Comparison of ENCODE assay signal across 28 cellular contexts in the genomic region with DNA sequence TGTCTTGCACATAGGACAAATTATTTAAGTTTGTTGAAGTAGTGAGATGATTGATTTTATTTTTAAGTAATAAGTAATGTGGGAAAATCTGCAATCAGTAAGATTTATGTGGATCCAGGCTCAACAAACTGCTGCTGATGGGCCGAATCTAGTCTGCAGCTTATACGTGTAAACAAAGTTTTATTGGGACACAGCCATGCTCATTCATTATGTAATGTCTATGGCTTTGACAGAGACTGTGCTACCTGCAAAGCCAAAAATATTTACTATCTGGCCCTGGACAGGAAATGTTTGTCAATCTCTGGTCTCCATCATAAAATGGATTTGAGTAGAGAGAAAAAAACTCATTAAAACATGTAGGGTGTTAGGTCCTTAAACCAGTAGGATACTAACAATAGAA.
"Had no signal": no experiment of that assay in that cellular context is flagged by ENCODE, and none has a peak within 500 bp of the region (broad histone marks: within the 10 kb centered on the region; RNA-seq: fewer than 3 reads in every experiment).

No MANE protein-coding gene starts in this region.

- H3K9me3 ChIP-seq: ovary, psoas muscle, spleen, suprapubic skin, testis, tibial artery, transverse colon, upper lobe of right lung, uterus had no signal

- ATAC-seq: natural killer cell; psoas muscle; right cardiac atrium; sciatic nerve; stimulated activated memory B cell treated with anti-CD40 and anti-IgM and Interleukin-4, amounts not matched to agents 10 μg/mL and 1 μg/mL and 100 μg/mL, for 72 hours; stimulated activated naive CD8-positive, alpha-beta T cell treated with anti-CD3 and anti-CD28 coated beads, Interleukin-15, amount 100 ng/mL, for 72 hours; stimulated activated naive CD8-positive, alpha-beta T cell treated with anti-CD3 and anti-CD28 coated beads, Interleukin-15, Interleukin-2, amounts not matched to agents 100 U/mL and 50 U/mL, for 24 hours; upper lobe of right lung had no signal

- H3K36me3 ChIP-seq: neural progenitor cell, ovary, spleen, suprapubic skin, tibial artery, transverse colon, upper lobe of right lung, uterus had no signal

- H3K9ac ChIP-seq: neural progenitor cell, parathyroid adenoma had no signal

- DNase-seq: natural killer cell; occipital lobe; ovary; posterior cingulate gyrus; psoas muscle; right cardiac atrium; spleen; stimulated activated CD4-positive, alpha-beta T cell treated with anti-CD3 and anti-CD28 coated beads, Interleukin-12 subunit alpha, Interleukin-12 subunit beta, amount 100 ng/mL, for 4 hours; stimulated activated CD4-positive, alpha-beta T cell treated with anti-CD3 and anti-CD28 coated beads, Interleukin-1b, Interleukin-23, amount 100 ng/mL, for 48 hours; stimulated activated CD4-positive, alpha-beta T cell treated with anti-CD3 and anti-CD28 coated beads, Interleukin-4, amount 100 ng/mL, for 1 hour; stimulated activated CD4-positive, alpha-beta T cell treated with anti-CD3 and anti-CD28 coated beads, Interleukin-4, amount 100 ng/mL, for 4 hours; stimulated activated CD8-positive, alpha-beta memory T cell treated with anti-CD3 and anti-CD28 coated beads, Interleukin-4, amount 100 ng/mL, for 48 hours; stimulated activated naive CD4-positive, alpha-beta T cell; stimulated activated naive CD8-positive, alpha-beta T cell treated with anti-CD3 and anti-CD28 coated beads, Interleukin-15, amount 100 ng/mL, for 72 hours; stimulated activated naive CD8-positive, alpha-beta T cell treated with anti-CD3 and anti-CD28 coated beads, Interleukin-15, Interleukin-2, amounts not matched to agents 100 U/mL and 50 U/mL, for 24 hours; substantia nigra; testis; tibial artery; transverse colon; upper lobe of right lung; uterus had no signal

- H3K4me3 ChIP-seq: neural progenitor cell, ovary, psoas muscle, skin epidermis, smooth muscle cell, spleen, suprapubic skin, testis, tibial artery, transverse colon, upper lobe of right lung, uterus had no signal

- H3K4me1 ChIP-seq: neural progenitor cell, parathyroid adenoma, psoas muscle, spleen, suprapubic skin, testis, tibial artery, transverse colon, upper lobe of right lung, uterus had no signal

- H3K27ac ChIP-seq: neural progenitor cell, ovary, parathyroid adenoma, psoas muscle, skin epidermis, spleen, suprapubic skin, testis, tibial artery, transverse colon, upper lobe of right lung, uterus had no signal

- H3K27me3 ChIP-seq: neural progenitor cell, ovary, spleen, suprapubic skin, testis, tibial artery, transverse colon, upper lobe of right lung, uterus had no signal

- H2AFZ ChIP-seq: neural progenitor cell, parathyroid adenoma had no signal

- H3K79me2 ChIP-seq: parathyroid adenoma had no signal

- H3K4me2 ChIP-seq: neural progenitor cell, smooth muscle cell had no signal
